Comparison of ENCODE assay signal across 10 cellular contexts in genomic region chr14:39763402-39763890, GRCh38.
DNase-seq lines count a peak whose midpoint lies in the region; ATAC-seq lines count a peak whose summit lies in the region.
"Had no signal": no experiment of that assay in that cellular context is flagged by ENCODE, and none has a peak within 500 bp of the region (broad histone marks: within the 10 kb centered on the region; RNA-seq: fewer than 3 reads in every experiment).

No MANE protein-coding gene starts in this region.

- H3K4me1 Mint-ChIP-seq in T-cell = peaks cover 13 to 16% (median 14%) of the 10 kb centered on the region in 3 donors

- POLR2A ChIA-PET in T-cell (lab: Charles Lee) = no interaction called here

- H3K27ac Mint-ChIP-seq in T-cell = no peak overlapping the region

- in situ Hi-C loops in G401 (cut with HindIII; ENCODE audit: low sequenced_read_pairs) = no loop called here

- no peaks in the 10 kb centered on the region for H3K36me3 Mint-ChIP-seq in T-cell

- peak; percentile 54 for ATAC-seq in GM18502 (IDR thresholded peaks at IDR 0.05; ENCODE audit: poor library complexity, unreplicated experiment)
- ATAC-seq in GM19438 (IDR thresholded peaks at IDR 0.05; ENCODE audit: low read depth, unreplicated experiment) = peak; percentile 43
- peak; percentile 25 for ATAC-seq in HG03064 (IDR thresholded peaks at IDR 0.05; ENCODE audit: low read depth, unreplicated experiment)
- no peak for ATAC-seq in T-cell (replicated peaks in 1 of 4)
- no peak for ATAC-seq in left colon

- peak overlapping the region; percentile 46 to 58 (median 49) for H3K4me3 Mint-ChIP-seq in T-cell

- CTCF ChIA-PET in T-cell (lab: Charles Lee) = no interaction called here

- DNase-seq in T-cell = no peak
- DNase-seq in retina = no peak
- DNase-seq in SKM-1 (lab: John Stamatoyannopoulos, UW; ENCODE audit: unreplicated experiment) = no peak
- no peak for DNase-seq in G401 (ENCODE audit: low spot score)
- DNase-seq in left colon = no peak
- DNase-seq: NCI-H446, SHP77 treated with DMSO at 0.1 percent for 48 hours had no signal

- peaks cover 0 to 2% (median 0%) of the 10 kb centered on the region in 3 donors for H3K9me3 Mint-ChIP-seq in T-cell

- H3K27me3 Mint-ChIP-seq in T-cell = no peaks in the 10 kb centered on the region

- intact Hi-C loops in left colon (cut with DNase I, micrococcal nuclease) = no loop called here

Comparison
In these comparisons a context has a peak if more than half of its experiments do, and no peak if none do; other contexts are left out.
1. ATAC-seq: peak in GM18502 (single experiment), GM19438 (single experiment) and HG03064 (single experiment); none in T-cell (0 of 4) and left colon (single experiment).